Comparison of ENCODE assay signal across 1 cellular context in the genomic region with DNA sequence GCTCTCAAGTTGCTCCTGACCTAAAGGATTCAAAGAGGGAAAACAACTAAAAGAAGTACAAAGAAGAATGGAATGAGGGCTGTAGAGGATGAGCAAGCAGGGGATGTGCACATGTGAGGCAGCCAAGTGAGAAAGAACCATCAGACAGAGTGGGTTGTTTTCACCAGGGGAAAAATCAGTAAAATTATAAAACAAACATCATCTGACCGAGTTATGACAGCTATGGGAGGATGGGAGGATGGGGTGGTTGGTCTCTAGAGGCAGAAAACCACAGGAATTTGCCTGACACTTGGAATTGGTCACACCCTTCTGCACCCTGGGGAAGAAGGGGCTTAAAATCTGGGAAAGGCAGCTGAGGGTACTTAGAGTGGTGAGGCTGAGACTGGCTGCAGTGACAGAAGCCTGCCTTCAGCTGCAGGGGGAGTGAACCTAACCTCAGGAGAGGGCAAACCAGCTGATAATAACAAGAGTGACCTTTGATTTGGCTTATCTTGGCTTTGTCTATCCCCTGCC.
TF ChIP-seq lines count a peak whose summit lies in the region.

No MANE protein-coding gene starts in this region.

TF ChIP-seq in H1, 55 proteins besides CTCF, POLR2A, EP300 and RAD21:
- TF ChIP-seq SRF (IDR thresholded peaks at IDR 0.05; ENCODE audit: low read depth, low read length): no peak
- no peak for TF ChIP-seq POU5F1 (IDR thresholded peaks at IDR 0.05; ENCODE audit: low read depth, low read length)
- no peak for TF ChIP-seq SP2 (IDR thresholded peaks at IDR 0.05; ENCODE audit: low read length)
- TF ChIP-seq RNF2 (IDR thresholded peaks at IDR 0.05; ENCODE audit: borderline replicate concordance, low read depth, low read length, missing control alignments, poor library complexity, severe bottlenecking): no peak
- no peak for TF ChIP-seq E2F6 (IDR thresholded peaks at IDR 0.05)
- no peak for TF ChIP-seq BCL11A (IDR thresholded peaks at IDR 0.05; ENCODE audit: low read depth in 2 of 2, low read length in 2 of 2)
- no peak for TF ChIP-seq JUN (IDR thresholded peaks at IDR 0.05; ENCODE audit: low read depth, low read length)
- TF ChIP-seq ZNF274 (IDR thresholded peaks at IDR 0.05; ENCODE audit: borderline replicate concordance, extremely low read depth, low read length): no peak
- TF ChIP-seq CEBPB (IDR thresholded peaks at IDR 0.05; ENCODE audit: low read depth, low read length): no peak
- no peak for TF ChIP-seq PHF8 (conservative IDR thresholded peaks at IDR 0.05; ENCODE audit: low read depth, low read length)
- TF ChIP-seq SP1 (IDR thresholded peaks at IDR 0.05; ENCODE audit: low read depth, low read length): no peak
- TF ChIP-seq SP4 (IDR thresholded peaks at IDR 0.05; ENCODE audit: low read length): no peak
- TF ChIP-seq, protein P1, sequence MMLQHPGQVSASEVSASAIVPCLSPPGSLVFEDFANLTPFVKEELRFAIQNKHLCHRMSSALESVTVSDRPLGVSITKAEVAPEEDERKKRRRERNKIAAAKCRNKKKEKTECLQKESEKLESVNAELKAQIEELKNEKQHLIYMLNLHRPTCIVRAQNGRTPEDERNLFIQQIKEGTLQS (IDR thresholded peaks at IDR 0.05; ENCODE audit: insufficient read depth, low read depth, low read length): no peak
- no peak for TF ChIP-seq EZH2 (IDR thresholded peaks at IDR 0.05; ENCODE audit: low read depth, low read length, severe bottlenecking)
- no peak for TF ChIP-seq SUZ12 (IDR thresholded peaks at IDR 0.05; ENCODE audit: low read length)
- no peak for TF ChIP-seq BACH1 (IDR thresholded peaks at IDR 0.05; ENCODE audit: low read length)
- TF ChIP-seq RFX5 (IDR thresholded peaks at IDR 0.05; ENCODE audit: borderline replicate concordance, low read depth, low read length): no peak
- no peak for TF ChIP-seq TAF1 (IDR thresholded peaks at IDR 0.05; ENCODE audit: low read depth, low read length)
- TF ChIP-seq CBX5 (IDR thresholded peaks at IDR 0.05; ENCODE audit: low read depth, low read length): no peak
